8 cellular contexts compared by ENCODE assay signal in the genomic region with DNA sequence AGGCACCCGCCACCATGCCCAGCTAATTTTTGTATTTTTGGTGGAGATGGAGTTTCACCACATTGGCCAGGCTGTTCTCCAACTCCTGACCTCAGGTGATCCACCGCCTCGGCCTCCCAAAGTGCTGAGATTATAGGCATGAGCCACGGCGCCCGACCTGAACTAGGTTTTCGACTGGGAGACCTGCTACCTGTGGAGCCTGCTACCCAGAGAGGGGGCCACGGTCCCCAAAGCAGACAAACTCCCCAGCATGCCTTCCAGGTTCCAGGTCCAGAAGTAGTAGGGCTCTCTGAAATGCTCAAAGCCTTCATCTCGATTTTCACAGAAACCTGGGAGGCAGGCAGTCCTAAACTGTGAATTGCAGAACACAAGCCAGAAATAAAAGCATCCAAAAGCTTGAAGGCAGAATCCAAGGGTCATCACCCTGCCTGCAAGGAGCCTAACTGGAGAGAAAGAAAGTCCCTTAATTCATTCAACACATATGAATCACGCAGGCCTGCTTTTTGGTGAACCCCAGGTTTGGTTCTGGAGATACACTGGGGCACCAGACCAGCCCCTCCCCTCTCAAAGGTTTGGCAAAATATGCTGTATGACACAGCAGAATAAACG. TPM values are rescaled to one million over a fixed set of nuclear protein-coding genes. Genes with fewer than 3 reads are reported as not detected.
A peak's percentile ranks its signal among the peaks of the same experiment; 100 is the strongest.
DNase-seq lines count a peak whose midpoint lies in the region; ATAC-seq lines count a peak whose summit lies in the region.

No MANE protein-coding gene starts in this region.

- no peaks in the 10 kb centered on the region for H3K9me3 ChIP-seq in muscle layer of colon (ENCODE audit: low read length)

- H3K4me1 ChIP-seq in muscle layer of colon (ENCODE audit: insufficient read depth, low read length), result peaks cover 41% of the 10 kb centered on the region

- no peak for ATAC-seq in HG02981 (IDR thresholded peaks at IDR 0.05; ENCODE audit: unreplicated experiment)

- H3K9ac ChIP-seq in muscle layer of colon (ENCODE audit: low read length), result peak overlapping the region; percentile 62

- no peaks in the 10 kb centered on the region for H3K27me3 ChIP-seq in muscle layer of colon (ENCODE audit: control insufficient read depth in 1 of 2, insufficient read depth in 2 of 2, low read length in 2 of 2)

- DNase-seq in stimulated activated CD4-positive, alpha-beta T cell treated with anti-CD3 and anti-CD28 coated beads, Interleukin-4, amount 100 ng/mL, for 1 hour, result peak; percentile 37
- DNase-seq in stimulated activated CD4-positive, alpha-beta T cell treated with anti-CD3 and anti-CD28 coated beads, Interleukin-4, amount 100 ng/mL, for 24 hours, result no peak
- DNase-seq in cerebellum (ENCODE audit: low spot score), result peak; percentile 32
- no peak for DNase-seq in SHP77 (lab: John Stamatoyannopoulos, UW)
- DNase-seq in GM19240 (ENCODE audit: insufficient read length, low spot score), result no peak
- no peak for DNase-seq in NCI-H1105 treated with DMSO at 0.1 percent for 48 hours (lab: John Stamatoyannopoulos, UW)

- peak overlapping the region; percentile 99 for H3K27ac ChIP-seq in muscle layer of colon (ENCODE audit: low read depth, low read length)

- H3K36me3 ChIP-seq in muscle layer of colon (ENCODE audit: insufficient read depth, low read length), result no peaks in the 10 kb centered on the region

- H3K4me3 ChIP-seq in muscle layer of colon (ENCODE audit: low read depth in 1 of 2, low read length in 2 of 2), result peak overlapping the region; percentile 78 to 85

RNA-seq across cellular contexts. Expression of a gene that starts 4.6 kb away (rescaled TPM):
- 2.4 TPM for total RNA-seq in cerebellum

RNA-seq across cellular contexts. Expression of a gene that starts 48.2 kb away (rescaled TPM):
- not detected for total RNA-seq in cerebellum

Comparison
In these comparisons a context has a peak if more than half of its experiments do, and no peak if none do; other contexts are left out.
1. DNase-seq: peak in stimulated activated CD4-positive, alpha-beta T cell treated with anti-CD3 and anti-CD28 coated beads, Interleukin-4, amount 100 ng/mL, for 1 hour (single experiment) and cerebellum (single experiment); none in stimulated activated CD4-positive, alpha-beta T cell treated with anti-CD3 and anti-CD28 coated beads, Interleukin-4, amount 100 ng/mL, for 24 hours (single experiment), SHP77 (0 of 2), GM19240 (single experiment) and NCI-H1105 treated with DMSO at 0.1 percent for 48 hours (single experiment).